21 cellular contexts compared by ENCODE assay signal in the genomic region with DNA sequence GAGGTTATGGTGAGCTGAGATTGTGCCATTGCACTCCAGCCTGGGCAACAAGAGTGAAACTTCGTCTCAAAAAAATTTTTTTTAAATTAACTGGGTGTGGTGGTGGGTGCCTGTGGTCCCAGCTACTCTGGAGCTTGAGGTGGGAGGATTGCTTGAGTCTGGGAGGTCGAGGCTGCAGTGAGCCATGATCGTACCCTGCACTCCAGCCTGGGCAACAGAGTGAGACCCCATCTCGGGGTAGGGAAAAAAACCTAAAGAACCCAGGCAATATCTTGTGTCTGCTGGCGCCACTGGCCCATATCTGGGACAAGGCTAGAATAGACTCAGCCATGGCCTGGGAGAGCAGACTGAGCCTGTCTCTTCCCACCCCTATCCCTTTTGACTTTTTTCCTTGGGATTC. TPM values are rescaled to one million over a fixed set of nuclear protein-coding genes. Genes with fewer than 3 reads are reported as not detected.
A peak's percentile ranks its signal among the peaks of the same experiment; 100 is the strongest.
DNase-seq lines count a peak whose midpoint lies in the region; ATAC-seq and TF ChIP-seq lines count a peak whose summit lies in the region.
"Had no signal": no experiment of that assay in that cellular context is flagged by ENCODE, and none has a peak within 500 bp of the region (broad histone marks: within the 10 kb centered on the region; RNA-seq: fewer than 3 reads in every experiment).

No MANE protein-coding gene starts in this region.

- H3K27me3 Mint-ChIP-seq in MCF 10A (ENCODE audit: insufficient read depth, unreplicated experiment): no peaks in the 10 kb centered on the region
- peaks cover 0 to 3% (median 0%) of the 10 kb centered on the region in 5 donors for H3K27me3 Mint-ChIP-seq in naive thymus-derived CD8-positive, alpha-beta T cell

- H3K36me3 Mint-ChIP-seq in MCF 10A (ENCODE audit: insufficient read depth, unreplicated experiment): peaks cover 8% of the 10 kb centered on the region
- no peaks in the 10 kb centered on the region for H3K36me3 Mint-ChIP-seq in naive thymus-derived CD8-positive, alpha-beta T cell
- H3K36me3 Mint-ChIP-seq: CD14-positive monocyte had no signal

- H3K9me3 Mint-ChIP-seq in MCF 10A (ENCODE audit: unreplicated experiment): no peaks in the 10 kb centered on the region
- H3K9me3 Mint-ChIP-seq in naive thymus-derived CD8-positive, alpha-beta T cell: no peaks in the 10 kb centered on the region

- TF ChIP-seq POLR2A in breast epithelium (IDR thresholded peaks at IDR 0.05): no peak

- H3K9ac ChIP-seq in mucosa of rectum (ENCODE audit: low read depth in 1 of 2, low read length in 2 of 2): peak overlapping the region in 1 of 2 donors; percentile 54
- H3K9ac ChIP-seq: KMS-11 had no signal

- POLR2A ChIA-PET in MCF 10A (lab: Yijun Ruan, JAX): interaction anchor here (0.6 to 3.1 kb wide), 5 partner anchors 10 to 219 kb away, joined by 3 to 15 read pairs (median 4); a partner anchor contains a TSS
- POLR2A ChIA-PET in naive thymus-derived CD8-positive, alpha-beta T cell (lab: Charles Lee): no interaction called here

- no peaks in the 10 kb centered on the region for H3K9me3 ChIP-seq in breast epithelium
- no peaks in the 10 kb centered on the region for H3K9me3 ChIP-seq in mucosa of rectum (ENCODE audit: control insufficient read depth in 2 of 2, low read length in 2 of 2)
- H3K9me3 ChIP-seq: MG63 had no signal

- in situ Hi-C loops in brain microvascular endothelial cell (cut with HindIII; ENCODE audit: low pct_ligation_motif_present, low sequenced_read_pairs): no loop called here

- ATAC-seq in naive thymus-derived CD8-positive, alpha-beta T cell: no peak
- ATAC-seq in Right ventricle myocardium inferior: no peak

- H3K4me1 ChIP-seq in breast epithelium (no peaks in the 10 kb centered on the region), mucosa of rectum (ENCODE audit: control insufficient read depth in 2 of 2, insufficient read depth in 2 of 2, low read length in 2 of 2) (peaks cover 21 to 57% of the 10 kb centered on the region in 2 donors)

- no TSS peak for BruUV-seq in MCF 10A (replicated peaks; lab: Mats Ljungman, UMichigan)

- intact Hi-C loops in MCF 10A (cut with micrococcal nuclease): no loop called here
- intact Hi-C loops in breast epithelium (cut with DNase I; ENCODE audit: low total_unique reads): no loop called here
- intact Hi-C loops in Right ventricle myocardium inferior (cut with DNase I): no loop called here

- H3K27me3 ChIP-seq in breast epithelium (no peaks in the 10 kb centered on the region), brain microvascular endothelial cell (replicated peaks) (no peaks in the 10 kb centered on the region), mucosa of rectum (ENCODE audit: control insufficient read depth in 2 of 2, insufficient read depth in 2 of 2, low read length in 2 of 2) (no peaks in the 10 kb centered on the region), H7 (ENCODE audit: control insufficient read depth, insufficient read depth, low read length) (peaks cover 3% of the 10 kb centered on the region; the same call in 1 of the 2 replicates)
- H3K27me3 ChIP-seq: MG63 had no signal

- H3K4me3 ChIP-seq in breast epithelium: no peak overlapping the region
- H3K4me3 ChIP-seq in brain microvascular endothelial cell (ENCODE audit: low read depth, low read length): no peak overlapping the region
- no peak overlapping the region for H3K4me3 ChIP-seq in mucosa of rectum (ENCODE audit: low read length in 2 of 2)
- no peak overlapping the region for H3K4me3 ChIP-seq in H7 (ENCODE audit: insufficient read depth, low read depth, low read length)
- H3K4me3 ChIP-seq: MG63 had no signal

- H3K36me3 ChIP-seq in breast epithelium: no peaks in the 10 kb centered on the region
- no peaks in the 10 kb centered on the region for H3K36me3 ChIP-seq in brain microvascular endothelial cell (replicated peaks)
- H3K36me3 ChIP-seq in mucosa of rectum (ENCODE audit: control insufficient read depth in 2 of 2, insufficient read depth in 2 of 2, low read length in 2 of 2): no peaks in the 10 kb centered on the region
- H3K36me3 ChIP-seq in H7 (replicated peaks; ENCODE audit: control insufficient read depth, insufficient read depth, low read length): no peaks in the 10 kb centered on the region
- H3K36me3 ChIP-seq: MG63 had no signal

- TF ChIP-seq CTCF in MCF 10A (IDR thresholded peaks at IDR 0.05; ENCODE audit: unreplicated experiment): no peak
- no peak for TF ChIP-seq CTCF in breast epithelium (IDR thresholded peaks at IDR 0.05)
- no peak for TF ChIP-seq CTCF in brain microvascular endothelial cell (IDR thresholded peaks at IDR 0.05; ENCODE audit: low read depth, low read length, missing control alignments)

- CTCF ChIA-PET in MCF 10A (lab: Yijun Ruan, JAX): interaction anchor here (0.6 to 1.7 kb wide), 3 partner anchors 9 to 1061 kb away, joined by 3 to 6 read pairs (median 4); a partner anchor contains a TSS

- peak overlapping the region; percentile 65 for H3K4me3 Mint-ChIP-seq in MCF 10A (ENCODE audit: unreplicated experiment)
- no peak overlapping the region for H3K4me3 Mint-ChIP-seq in naive thymus-derived CD8-positive, alpha-beta T cell

- H3K27ac ChIP-seq in breast epithelium (peak overlapping the region in 1 of 2 donors; percentile 43), brain microvascular endothelial cell (peak overlapping the region; percentile 62), mucosa of rectum (ENCODE audit: low read depth in 2 of 2, low read length in 2 of 2) (peak overlapping the region; percentile 61 to 85)
- H3K27ac ChIP-seq: HL-60, KMS-11 had no signal

- DNase-seq in MCF 10A (ENCODE audit: unreplicated experiment) (no peak), breast epithelium (ENCODE audit: low spot score in 2 of 2) (no peak), brain microvascular endothelial cell (no peak), H7 (no peak), Right ventricle myocardium inferior (ENCODE audit: missing footprints) (no peak)
- no peak for DNase-seq in naive thymus-derived CD8-positive, alpha-beta T cell
- no peak for DNase-seq in activated CD4-positive, alpha-beta T cell treated with anti-CD3 and anti-CD28 coated beads, Interleukin-2, amount 50 U/mL, for 1 hour
- DNase-seq: 8988T; COR-L47; DMS53; HCEC 1CT; NCI-H1105 treated with DMSO at 0.1 percent for 48 hours; NCI-H187; NCI-H69; NK-92 treated with Interleukin-12 subunit alpha and Interleukin-12 subunit beta, amount 100 ng/mL, for 24 hours; SIG-M5 had no signal

- peaks cover 42% of the 10 kb centered on the region for H3K4me1 Mint-ChIP-seq in MCF 10A (ENCODE audit: insufficient read depth, unreplicated experiment)
- H3K4me1 Mint-ChIP-seq in naive thymus-derived CD8-positive, alpha-beta T cell: peaks cover 2 to 15% (median 7%) of the 10 kb centered on the region in 4 donors

- peak overlapping the region; percentile 97 for H3K27ac Mint-ChIP-seq in MCF 10A (ENCODE audit: low read depth, unreplicated experiment)
- H3K27ac Mint-ChIP-seq in naive thymus-derived CD8-positive, alpha-beta T cell: peak overlapping the region in 1 of 10 donors; percentile 20

RNA-seq across cellular contexts. Expression of a gene that starts 9.1 kb away (rescaled TPM):
- total RNA-seq in MCF 10A (2022) (24.1 and 42.1 TPM in 2 replicates), breast epithelium (10 to 100 TPM; 10.9 to 40.1 (median 21.6) TPM), Right ventricle myocardium inferior (1.7 TPM)
- total RNA-seq in naive thymus-derived CD8-positive, alpha-beta T cell: not detected
- polyA plus RNA-seq in naive thymus-derived CD8-positive, alpha-beta T cell: not detected
- total RNA-seq in H7 (2014; rRNA removed; shearing (Covaris generic)): 0.07 TPM in 1 of 2 replicates, not detected in the other
- polyA plus RNA-seq: CD14-positive monocyte had no signal
